Comparison of ENCODE assay signal across 7 cellular contexts in the genomic region with DNA sequence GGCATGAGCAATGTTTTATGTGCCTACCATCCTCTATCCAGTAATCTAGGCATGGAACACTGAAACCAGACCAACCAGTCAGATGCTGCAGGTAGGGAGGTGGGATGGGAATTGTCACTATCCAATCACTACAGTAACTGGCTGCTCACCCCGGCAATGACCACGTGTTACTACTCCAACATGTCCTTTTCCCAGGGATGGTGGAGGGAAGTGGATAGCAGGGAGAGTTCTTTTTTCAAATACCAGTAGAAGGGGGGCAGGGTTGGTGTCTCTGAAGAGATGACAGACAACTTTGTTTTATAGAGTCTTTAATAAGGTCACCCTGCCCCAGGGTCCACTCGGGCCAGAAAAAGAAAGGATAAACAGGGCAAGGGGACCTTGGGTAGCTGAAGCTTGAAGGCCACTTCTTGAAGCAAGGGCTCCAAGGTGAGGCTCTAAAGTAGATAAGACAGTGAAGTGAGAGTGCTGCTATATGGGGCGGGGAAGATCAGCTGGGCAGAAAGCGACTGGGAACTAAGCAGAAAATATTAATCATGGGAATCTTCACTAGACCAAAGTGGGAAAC.
DNase-seq lines count a peak whose midpoint lies in the region; ATAC-seq and TF ChIP-seq lines count a peak whose summit lies in the region.
"Had no signal": no experiment of that assay in that cellular context is flagged by ENCODE, and none has a peak within 500 bp of the region (broad histone marks: within the 10 kb centered on the region; RNA-seq: fewer than 3 reads in every experiment).

No MANE protein-coding gene starts in this region.

- TF ChIP-seq CTCF in coronary artery (IDR thresholded peaks at IDR 0.05) = no peak
- TF ChIP-seq CTCF in parathyroid adenoma (IDR thresholded peaks at IDR 0.05) = no peak

- no peak for ATAC-seq in HG02588 (IDR thresholded peaks at IDR 0.05; ENCODE audit: unreplicated experiment)

- H3K36me3 ChIP-seq in parathyroid adenoma (ENCODE audit: control insufficient read depth, insufficient read depth, low read length) = no peaks in the 10 kb centered on the region

- DNase-seq in coronary artery (ENCODE audit: low spot score) (no peak), hippocampal formation (lab: John Stamatoyannopoulos, UW) (no peak), Ammon's horn (ENCODE audit: low spot score) (no peak)
- DNase-seq: NCI-H1694 had no signal

- no peak for TF ChIP-seq RAD21 in Ishikawa (IDR thresholded peaks at IDR 0.05; ENCODE audit: low read depth)

- no peak overlapping the region for H2AFZ ChIP-seq in parathyroid adenoma

- peak overlapping the region; percentile 88 for H3K4me3 ChIP-seq in coronary artery
- peak overlapping the region; percentile 70 for H3K4me3 ChIP-seq in parathyroid adenoma (ENCODE audit: low read depth, low read length)

- H3K9ac ChIP-seq in parathyroid adenoma = no peak overlapping the region

- H3K79me2 ChIP-seq in parathyroid adenoma = peaks cover 3% of the 10 kb centered on the region

- no peaks in the 10 kb centered on the region for H3K27me3 ChIP-seq in parathyroid adenoma (ENCODE audit: control insufficient read depth, insufficient read depth, low read length)

- peaks cover 24% of the 10 kb centered on the region for H3K4me1 ChIP-seq in parathyroid adenoma

- H3K9me3 ChIP-seq in parathyroid adenoma (ENCODE audit: control insufficient read depth, low read length) = no peaks in the 10 kb centered on the region

- peak overlapping the region; percentile 67 to 89 for H3K27ac ChIP-seq in coronary artery
- peak overlapping the region; percentile 85 for H3K27ac ChIP-seq in parathyroid adenoma

- no peak for TF ChIP-seq EP300 in Ishikawa (IDR thresholded peaks at IDR 0.05; ENCODE audit: borderline replicate concordance)

- peak overlapping the region; percentile 85 for H3K4me2 ChIP-seq in parathyroid adenoma (ENCODE audit: low read length)

TF ChIP-seq in Ishikawa, 13 proteins besides CTCF, POLR2A, EP300 and RAD21:
- TF ChIP-seq ZBTB7A (IDR thresholded peaks at IDR 0.05; ENCODE audit: low read depth) = no peak
- TF ChIP-seq, protein P1, sequence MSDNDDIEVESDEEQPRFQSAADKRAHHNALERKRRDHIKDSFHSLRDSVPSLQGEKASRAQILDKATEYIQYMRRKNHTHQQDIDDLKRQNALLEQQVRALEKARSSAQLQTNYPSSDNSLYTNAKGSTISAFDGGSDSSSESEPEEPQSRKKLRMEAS (IDR thresholded peaks at IDR 0.05) = 0 out of 2 replicates have a peak, but pooled peaks have one; percentile 43
- no peak for TF ChIP-seq YY1 (IDR thresholded peaks at IDR 0.05; ENCODE audit: low read depth)
- TF ChIP-seq USF1 (IDR thresholded peaks at IDR 0.05) = peak; percentile 67
